Comparison of ENCODE assay signal across 1 cellular context in the genomic region with DNA sequence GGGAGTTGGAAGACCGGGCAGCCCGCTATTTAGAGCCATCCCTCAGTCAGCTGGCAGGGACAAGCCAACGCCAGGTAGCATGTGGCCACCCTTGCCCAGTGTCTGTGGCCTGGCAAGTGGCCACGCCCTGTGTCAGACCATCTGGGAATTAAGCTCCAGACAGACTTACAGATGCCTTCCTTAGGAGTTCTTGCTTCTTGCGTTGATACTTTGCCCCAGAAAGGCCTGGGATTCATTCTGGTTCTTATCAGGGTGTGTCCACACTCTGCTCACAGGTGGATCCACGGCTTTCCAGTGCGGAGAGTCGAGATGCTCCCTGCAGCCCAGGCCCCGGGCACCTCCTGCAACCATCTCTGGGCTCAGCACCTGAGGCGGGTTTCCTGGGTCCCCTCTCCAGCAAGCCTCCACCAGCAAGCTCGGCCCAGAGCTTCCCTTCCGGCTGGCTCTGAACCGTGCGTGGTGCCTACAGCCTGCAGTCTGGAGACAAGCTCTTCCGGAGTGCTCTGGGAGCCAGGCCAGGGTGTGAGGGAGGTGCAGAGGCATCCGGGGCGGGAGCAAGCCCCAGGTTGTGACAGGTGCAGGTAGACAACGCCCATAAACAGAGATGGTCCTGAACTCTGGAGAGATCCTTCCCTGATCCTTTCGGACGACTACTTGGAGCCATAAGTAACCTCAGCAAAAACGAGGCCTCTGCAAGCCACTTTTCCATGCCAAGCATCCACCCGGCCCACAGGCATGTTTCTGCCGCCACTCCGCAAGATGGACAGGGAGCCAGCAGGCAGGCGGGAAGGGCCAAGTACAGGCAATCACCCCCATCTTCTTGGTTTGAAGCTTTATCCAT.
TF ChIP-seq lines count a peak whose summit lies in the region.

No MANE protein-coding gene starts in this region.

TF ChIP-seq in GM23338, 12 proteins besides CTCF, POLR2A, EP300 and RAD21 (continued from another document):
- TF ChIP-seq, protein P1, sequence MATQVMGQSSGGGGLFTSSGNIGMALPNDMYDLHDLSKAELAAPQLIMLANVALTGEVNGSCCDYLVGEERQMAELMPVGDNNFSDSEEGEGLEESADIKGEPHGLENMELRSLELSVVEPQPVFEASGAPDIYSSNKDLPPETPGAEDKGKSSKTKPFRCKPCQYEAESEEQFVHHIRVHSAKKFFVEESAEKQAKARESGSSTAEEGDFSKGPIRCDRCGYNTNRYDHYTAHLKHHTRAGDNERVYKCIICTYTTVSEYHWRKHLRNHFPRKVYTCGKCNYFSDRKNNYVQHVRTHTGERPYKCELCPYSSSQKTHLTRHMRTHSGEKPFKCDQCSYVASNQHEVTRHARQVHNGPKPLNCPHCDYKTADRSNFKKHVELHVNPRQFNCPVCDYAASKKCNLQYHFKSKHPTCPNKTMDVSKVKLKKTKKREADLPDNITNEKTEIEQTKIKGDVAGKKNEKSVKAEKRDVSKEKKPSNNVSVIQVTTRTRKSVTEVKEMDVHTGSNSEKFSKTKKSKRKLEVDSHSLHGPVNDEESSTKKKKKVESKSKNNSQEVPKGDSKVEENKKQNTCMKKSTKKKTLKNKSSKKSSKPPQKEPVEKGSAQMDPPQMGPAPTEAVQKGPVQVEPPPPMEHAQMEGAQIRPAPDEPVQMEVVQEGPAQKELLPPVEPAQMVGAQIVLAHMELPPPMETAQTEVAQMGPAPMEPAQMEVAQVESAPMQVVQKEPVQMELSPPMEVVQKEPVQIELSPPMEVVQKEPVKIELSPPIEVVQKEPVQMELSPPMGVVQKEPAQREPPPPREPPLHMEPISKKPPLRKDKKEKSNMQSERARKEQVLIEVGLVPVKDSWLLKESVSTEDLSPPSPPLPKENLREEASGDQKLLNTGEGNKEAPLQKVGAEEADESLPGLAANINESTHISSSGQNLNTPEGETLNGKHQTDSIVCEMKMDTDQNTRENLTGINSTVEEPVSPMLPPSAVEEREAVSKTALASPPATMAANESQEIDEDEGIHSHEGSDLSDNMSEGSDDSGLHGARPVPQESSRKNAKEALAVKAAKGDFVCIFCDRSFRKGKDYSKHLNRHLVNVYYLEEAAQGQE (IDR thresholded peaks at IDR 0.05; ENCODE audit: unreplicated experiment) = no peak
- no peak for TF ChIP-seq ZNF331 (CRISPR knock-in tag; IDR thresholded peaks at IDR 0.05; ENCODE audit: low read depth)
- TF ChIP-seq, protein P2, sequence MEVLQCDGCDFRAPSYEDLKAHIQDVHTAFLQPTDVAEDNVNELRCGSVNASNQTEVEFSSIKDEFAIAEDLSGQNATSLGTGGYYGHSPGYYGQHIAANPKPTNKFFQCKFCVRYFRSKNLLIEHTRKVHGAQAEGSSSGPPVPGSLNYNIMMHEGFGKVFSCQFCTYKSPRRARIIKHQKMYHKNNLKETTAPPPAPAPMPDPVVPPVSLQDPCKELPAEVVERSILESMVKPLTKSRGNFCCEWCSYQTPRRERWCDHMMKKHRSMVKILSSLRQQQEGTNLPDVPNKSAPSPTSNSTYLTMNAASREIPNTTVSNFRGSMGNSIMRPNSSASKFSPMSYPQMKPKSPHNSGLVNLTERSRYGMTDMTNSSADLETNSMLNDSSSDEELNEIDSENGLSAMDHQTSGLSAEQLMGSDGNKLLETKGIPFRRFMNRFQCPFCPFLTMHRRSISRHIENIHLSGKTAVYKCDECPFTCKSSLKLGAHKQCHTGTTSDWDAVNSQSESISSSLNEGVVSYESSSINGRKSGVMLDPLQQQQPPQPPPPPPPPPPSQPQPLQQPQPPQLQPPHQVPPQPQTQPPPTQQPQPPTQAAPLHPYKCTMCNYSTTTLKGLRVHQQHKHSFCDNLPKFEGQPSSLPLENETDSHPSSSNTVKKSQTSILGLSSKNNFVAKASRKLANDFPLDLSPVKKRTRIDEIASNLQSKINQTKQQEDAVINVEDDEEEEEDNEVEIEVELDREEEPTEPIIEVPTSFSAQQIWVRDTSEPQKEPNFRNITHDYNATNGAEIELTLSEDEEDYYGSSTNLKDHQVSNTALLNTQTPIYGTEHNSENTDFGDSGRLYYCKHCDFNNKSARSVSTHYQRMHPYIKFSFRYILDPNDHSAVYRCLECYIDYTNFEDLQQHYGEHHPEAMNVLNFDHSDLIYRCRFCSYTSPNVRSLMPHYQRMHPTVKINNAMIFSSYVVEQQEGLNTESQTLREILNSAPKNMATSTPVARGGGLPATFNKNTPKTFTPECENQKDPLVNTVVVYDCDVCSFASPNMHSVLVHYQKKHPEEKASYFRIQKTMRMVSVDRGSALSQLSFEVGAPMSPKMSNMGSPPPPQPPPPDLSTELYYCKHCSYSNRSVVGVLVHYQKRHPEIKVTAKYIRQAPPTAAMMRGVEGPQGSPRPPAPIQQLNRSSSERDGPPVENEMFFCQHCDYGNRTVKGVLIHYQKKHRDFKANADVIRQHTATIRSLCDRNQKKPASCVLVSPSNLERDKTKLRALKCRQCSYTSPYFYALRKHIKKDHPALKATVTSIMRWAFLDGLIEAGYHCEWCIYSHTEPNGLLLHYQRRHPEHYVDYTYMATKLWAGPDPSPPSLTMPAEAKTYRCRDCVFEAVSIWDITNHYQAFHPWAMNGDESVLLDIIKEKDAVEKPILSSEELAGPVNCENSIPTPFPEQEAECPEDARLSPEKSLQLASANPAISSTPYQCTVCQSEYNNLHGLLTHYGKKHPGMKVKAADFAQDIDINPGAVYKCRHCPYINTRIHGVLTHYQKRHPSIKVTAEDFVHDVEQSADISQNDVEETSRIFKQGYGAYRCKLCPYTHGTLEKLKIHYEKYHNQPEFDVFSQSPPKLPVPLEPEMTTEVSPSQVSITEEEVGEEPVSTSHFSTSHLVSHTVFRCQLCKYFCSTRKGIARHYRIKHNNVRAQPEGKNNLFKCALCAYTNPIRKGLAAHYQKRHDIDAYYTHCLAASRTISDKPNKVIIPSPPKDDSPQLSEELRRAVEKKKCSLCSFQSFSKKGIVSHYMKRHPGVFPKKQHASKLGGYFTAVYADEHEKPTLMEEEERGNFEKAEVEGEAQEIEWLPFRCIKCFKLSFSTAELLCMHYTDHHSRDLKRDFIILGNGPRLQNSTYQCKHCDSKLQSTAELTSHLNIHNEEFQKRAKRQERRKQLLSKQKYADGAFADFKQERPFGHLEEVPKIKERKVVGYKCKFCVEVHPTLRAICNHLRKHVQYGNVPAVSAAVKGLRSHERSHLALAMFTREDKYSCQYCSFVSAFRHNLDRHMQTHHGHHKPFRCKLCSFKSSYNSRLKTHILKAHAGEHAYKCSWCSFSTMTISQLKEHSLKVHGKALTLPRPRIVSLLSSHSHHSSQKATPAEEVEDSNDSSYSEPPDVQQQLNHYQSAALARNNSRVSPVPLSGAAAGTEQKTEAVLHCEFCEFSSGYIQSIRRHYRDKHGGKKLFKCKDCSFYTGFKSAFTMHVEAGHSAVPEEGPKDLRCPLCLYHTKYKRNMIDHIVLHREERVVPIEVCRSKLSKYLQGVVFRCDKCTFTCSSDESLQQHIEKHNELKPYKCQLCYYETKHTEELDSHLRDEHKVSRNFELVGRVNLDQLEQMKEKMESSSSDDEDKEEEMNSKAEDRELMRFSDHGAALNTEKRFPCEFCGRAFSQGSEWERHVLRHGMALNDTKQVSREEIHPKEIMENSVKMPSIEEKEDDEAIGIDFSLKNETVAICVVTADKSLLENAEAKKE (CRISPR knock-in tag; IDR thresholded peaks at IDR 0.05) = no peak
- TF ChIP-seq CREB1 (CRISPR knock-in tag; IDR thresholded peaks at IDR 0.05; ENCODE audit: low read depth) = no peak
- no peak for TF ChIP-seq STAT1 (IDR thresholded peaks at IDR 0.05; ENCODE audit: unreplicated experiment)
